8 cellular contexts compared by ENCODE assay signal in the genomic region with DNA sequence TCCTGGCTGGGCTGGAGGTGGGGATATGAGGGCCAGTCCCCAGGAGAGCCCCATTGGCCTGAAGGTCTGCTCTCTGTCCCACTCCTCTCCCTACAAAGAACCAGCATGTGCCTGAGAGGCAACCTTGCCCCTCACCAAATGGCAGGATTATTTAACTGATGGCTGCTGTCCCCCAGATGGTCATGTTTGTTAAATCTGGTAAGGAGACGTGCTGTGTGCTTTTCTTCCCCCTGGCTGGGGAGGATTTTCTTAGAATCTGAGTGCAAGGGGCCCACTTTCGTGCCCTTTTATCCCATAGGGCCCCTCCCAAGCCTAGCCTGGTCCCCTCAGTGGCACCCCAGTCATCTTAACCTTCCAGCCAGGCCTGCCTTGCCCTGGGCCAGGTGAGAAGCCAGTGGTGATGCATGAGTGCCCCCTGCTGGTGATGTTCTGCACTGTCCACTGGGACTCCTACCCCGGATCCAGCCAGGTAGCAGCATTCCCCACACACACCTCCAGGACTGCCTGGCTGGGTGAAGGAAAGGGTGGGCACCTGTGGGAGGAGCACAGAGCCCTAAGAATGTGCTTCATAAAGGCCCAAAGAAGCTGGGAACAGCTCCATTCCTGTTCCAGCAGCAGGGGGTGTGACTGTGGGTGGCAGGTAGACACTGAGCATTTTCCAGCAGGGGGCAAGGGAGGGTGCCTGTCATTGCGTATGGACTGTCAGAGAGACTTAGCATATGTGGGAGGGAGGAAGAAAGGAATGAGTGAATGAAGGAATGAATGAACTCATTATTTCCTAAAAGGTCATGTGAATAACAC. TPM values are rescaled to one million over a fixed set of nuclear protein-coding genes. Genes with fewer than 3 reads are reported as not detected.
A peak's percentile ranks its signal among the peaks of the same experiment; 100 is the strongest.
DNase-seq lines count a peak whose midpoint lies in the region; TF ChIP-seq lines count a peak whose summit lies in the region.

No MANE protein-coding gene starts in this region.

- TF ChIP-seq POLR2A in vagina (IDR thresholded peaks at IDR 0.05): no peak

- no peak overlapping the region for H3K4me3 ChIP-seq in vagina

- peak overlapping the region; percentile 27 for H3K27ac Mint-ChIP-seq in progenitor cell of endocrine pancreas

- H3K4me1 ChIP-seq in vagina: no peaks in the 10 kb centered on the region

- H3K9me3 Mint-ChIP-seq in progenitor cell of endocrine pancreas (ENCODE audit: low read depth): no peaks in the 10 kb centered on the region

- no peaks in the 10 kb centered on the region for H3K36me3 ChIP-seq in vagina

- peak; percentile 95 for TF ChIP-seq CTCF in progenitor cell of endocrine pancreas (IDR thresholded peaks at IDR 0.05; ENCODE audit: unreplicated experiment)
- TF ChIP-seq CTCF in vagina (IDR thresholded peaks at IDR 0.05): peak; percentile 57 to 81 (median 73)

- no peaks in the 10 kb centered on the region for H3K36me3 Mint-ChIP-seq in progenitor cell of endocrine pancreas (ENCODE audit: insufficient read depth)

- intact Hi-C loops in head of caudate nucleus (cut with DNase I): loop anchor here (5.0 kb wide), 1 partner anchor 140 kb away; no protein-coding TSS in a partner anchor
- intact Hi-C loops in vagina (cut with DNase I): loop anchor here (10.0 kb wide), 1 partner anchor 132 kb away; no protein-coding TSS in a partner anchor

- H3K27me3 Mint-ChIP-seq in progenitor cell of endocrine pancreas: peaks cover 22% of the 10 kb centered on the region

- H3K4me1 Mint-ChIP-seq in progenitor cell of endocrine pancreas (ENCODE audit: low read depth): peaks cover 16% of the 10 kb centered on the region

- no peaks in the 10 kb centered on the region for H3K9me3 ChIP-seq in vagina

- peaks cover 4% of the 10 kb centered on the region for H3K27me3 ChIP-seq in vagina

- H3K4me3 Mint-ChIP-seq in progenitor cell of endocrine pancreas (ENCODE audit: low read depth): no peak overlapping the region

- no peak overlapping the region for H3K27ac ChIP-seq in vagina

- DNase-seq in DMS153 (lab: John Stamatoyannopoulos, UW) (peak; percentile 46), HS-27A (ENCODE audit: low read depth) (peak; percentile 47), SHP77 (lab: John Stamatoyannopoulos, UW) (peak; percentile 61 to 67), head of caudate nucleus (peak; percentile 53 to 91 (median 79)), progenitor cell of endocrine pancreas (ENCODE audit: low spot score, unreplicated experiment) (peak; percentile 91), vagina (ENCODE audit: extremely low spot score in 2 of 2) (no peak), amniotic stem cell (lab: John Stamatoyannopoulos, UW) (no peak)
- peak; percentile 77 for DNase-seq in activated gamma-delta T cell treated with anti-CD3 and anti-CD28 coated beads, Interleukin-2, amount 50 U/mL, for 16 hours (ENCODE audit: low read depth)

RNA-seq across cellular contexts. Expression of a gene that starts 28.9 kb away (rescaled TPM):
- total RNA-seq in progenitor cell of endocrine pancreas (3.2 and 5.9 TPM in 2 replicates), vagina (15.2 TPM)

RNA-seq across cellular contexts. Expression of a gene that starts 30.0 kb away (rescaled TPM):
- total RNA-seq in progenitor cell of endocrine pancreas (0.36 and 0.44 TPM in 2 replicates), vagina (not detected)

Comparison
In these comparisons a context has a peak if more than half of its experiments do, and no peak if none do; other contexts are left out.
1. DNase-seq: peak in DMS153 (single experiment), HS-27A (single experiment), SHP77 (2 of 2), activated gamma-delta T cell treated with anti-CD3 and anti-CD28 coated beads, Interleukin-2, amount 50 U/mL, for 16 hours (single experiment), head of caudate nucleus (42 of 42) and progenitor cell of endocrine pancreas (single experiment); none in vagina (0 of 2) and amniotic stem cell (single experiment).